Comparison of ENCODE assay signal across 9 cellular contexts in genomic region chr3:55721716-55722484, GRCh38.
A peak's percentile ranks its signal among the peaks of the same experiment; 100 is the strongest.
DNase-seq lines count a peak whose midpoint lies in the region; ATAC-seq and TF ChIP-seq lines count a peak whose summit lies in the region.
"Had no signal": no experiment of that assay in that cellular context is flagged by ENCODE, and none has a peak within 500 bp of the region (broad histone marks: within the 10 kb centered on the region; RNA-seq: fewer than 3 reads in every experiment).

No MANE protein-coding gene starts in this region.

- H3K9me3 Mint-ChIP-seq in type B pancreatic cell: no peaks in the 10 kb centered on the region
- H3K9me3 Mint-ChIP-seq: activated CD4-positive, alpha-beta memory T cell treated with anti-CD3 and anti-CD28 coated beads, Interleukin-2, amount 10 ng/mL, durations not matched to agents 7 days and 5 days had no signal

- H3K27ac ChIP-seq in RWPE2 (ENCODE audit: poor library complexity, severe bottlenecking) (no peak overlapping the region), cardiac muscle cell (no peak overlapping the region)

- peaks cover 44% of the 10 kb centered on the region for H3K4me1 Mint-ChIP-seq in type B pancreatic cell (ENCODE audit: unreplicated experiment)
- H3K4me1 Mint-ChIP-seq: activated CD4-positive, alpha-beta memory T cell treated with anti-CD3 and anti-CD28 coated beads, Interleukin-2, amount 10 ng/mL, durations not matched to agents 7 days and 5 days had no signal

- H3K36me3 Mint-ChIP-seq in type B pancreatic cell: no peaks in the 10 kb centered on the region

- H3K4me3 ChIP-seq in RWPE2 (ENCODE audit: severe bottlenecking) (no peak overlapping the region), cardiac muscle cell (no peak overlapping the region)

- H3K27me3 Mint-ChIP-seq in type B pancreatic cell: peaks cover 32% of the 10 kb centered on the region
- H3K27me3 Mint-ChIP-seq: activated CD4-positive, alpha-beta memory T cell treated with anti-CD3 and anti-CD28 coated beads, Interleukin-2, amount 10 ng/mL, durations not matched to agents 7 days and 5 days had no signal

- no peaks in the 10 kb centered on the region for H3K9me3 ChIP-seq in RWPE2 (ENCODE audit: severe bottlenecking)
- H3K9me3 ChIP-seq in cardiac muscle cell (ENCODE audit: low read depth): no peaks in the 10 kb centered on the region

- DNase-seq in NCI-H82 (lab: John Stamatoyannopoulos, UW) (peak; percentile 36), NCI-H82 treated with DMSO at 0.1 percent for 48 hours (lab: John Stamatoyannopoulos, UW; ENCODE audit: unreplicated experiment) (no peak), RWPE2 (ENCODE audit: low spot score) (no peak), cardiac muscle cell (ENCODE audit: low read depth in 1 of 2, low spot score in 1 of 2) (peak; percentile 37 to 57), type B pancreatic cell (ENCODE audit: extremely low spot score, unreplicated experiment) (no peak), AML-193 (lab: John Stamatoyannopoulos, UW) (no peak), cerebellum (ENCODE audit: low spot score) (no peak), dermis blood vessel endothelial cell (no peak)
- DNase-seq: activated CD4-positive, alpha-beta memory T cell treated with anti-CD3 and anti-CD28 coated beads, Interleukin-2, amount 10 ng/mL, durations not matched to agents 7 days and 5 days had no signal

- peak; percentile 52; the same call in 1 of the 3 replicates for ATAC-seq in RWPE2 (ENCODE audit: low read depth)

- TF ChIP-seq CTCF in RWPE2 (IDR thresholded peaks at IDR 0.05; ENCODE audit: poor library complexity, severe bottlenecking) (peak; percentile 68), cardiac muscle cell (IDR thresholded peaks at IDR 0.05; ENCODE audit: low read depth, low read length) (peak; percentile 54), type B pancreatic cell (conservative IDR thresholded peaks at IDR 0.05) (peak; percentile 70)

- no peaks in the 10 kb centered on the region for H3K4me1 ChIP-seq in RWPE2 (ENCODE audit: insufficient read depth, poor library complexity, severe bottlenecking)
- H3K4me1 ChIP-seq in cardiac muscle cell (ENCODE audit: low read depth): peaks cover 41% of the 10 kb centered on the region

- H3K27me3 ChIP-seq in RWPE2 (ENCODE audit: insufficient read depth, poor library complexity, severe bottlenecking): no peaks in the 10 kb centered on the region
- no peaks in the 10 kb centered on the region for H3K27me3 ChIP-seq in cardiac muscle cell

- H3K4me3 Mint-ChIP-seq in type B pancreatic cell: no peak overlapping the region
- H3K4me3 Mint-ChIP-seq: activated CD4-positive, alpha-beta memory T cell treated with anti-CD3 and anti-CD28 coated beads, Interleukin-2, amount 10 ng/mL, durations not matched to agents 7 days and 5 days had no signal

- H3K36me3 ChIP-seq in RWPE2 (ENCODE audit: low read depth): no peaks in the 10 kb centered on the region
- no peaks in the 10 kb centered on the region for H3K36me3 ChIP-seq in cardiac muscle cell

- H3K27ac Mint-ChIP-seq in type B pancreatic cell: no peak overlapping the region
- H3K27ac Mint-ChIP-seq: activated CD4-positive, alpha-beta memory T cell treated with anti-CD3 and anti-CD28 coated beads, Interleukin-2, amount 10 ng/mL, durations not matched to agents 7 days and 5 days had no signal

Comparison
In these comparisons a context has a peak if more than half of its experiments do, and no peak if none do; other contexts are left out.
1. DNase-seq: peak in NCI-H82 (single experiment) and cardiac muscle cell (2 of 2); none in NCI-H82 treated with DMSO at 0.1 percent for 48 hours (single experiment), RWPE2 (single experiment), type B pancreatic cell (single experiment), AML-193 (0 of 2), cerebellum (single experiment) and dermis blood vessel endothelial cell (single experiment).
2. Peak in every context shown above with its lines, with median percentiles within 50 percentile points of each other: CTCF ChIP-seq.